27 cellular contexts compared by ENCODE assay signal in genomic region chr5:135458356-135458755, GRCh38. TPM values are rescaled to one million over a fixed set of nuclear protein-coding genes. Genes with fewer than 3 reads are reported as not detected.
"Had no signal": no experiment of that assay in that cellular context is flagged by ENCODE, and none has a peak within 500 bp of the region (broad histone marks: within the 10 kb centered on the region; RNA-seq: fewer than 3 reads in every experiment).

No MANE protein-coding gene starts in this region.

- H3K27ac ChIP-seq: adrenal gland, breast epithelium, SJCRH30, VCaP had no signal

- H3K4me1 ChIP-seq: breast epithelium, SJCRH30 had no signal

- H3K9me3 ChIP-seq: adrenal gland, breast epithelium, SJCRH30, SK-N-SH had no signal

- H3K4me2 ChIP-seq: SK-N-SH had no signal

- DNase-seq: activated CD4-positive, alpha-beta memory T cell treated with anti-CD3 and anti-CD28 coated beads, Interleukin-2, amount 10 ng/mL, durations not matched to agents 7 days and 5 days; activated CD4-positive, alpha-beta T cell treated with anti-CD3 and anti-CD28 coated beads, Interleukin-2, amount 50 U/mL, for 1 hour; activated CD4-positive, CD25-positive, alpha-beta regulatory T cell; activated naive CD4-positive, alpha-beta T cell treated with anti-CD3 and anti-CD28 coated beads, Interleukin-2, amount 50 U/mL, for 16 hours; activated naive CD8-positive, alpha-beta T cell treated with anti-CD3 and anti-CD28 coated beads, Interleukin-2, amount 10 ng/mL, durations not matched to agents 7 days and 5 days; activated T-cell treated with anti-CD3 and anti-CD28 coated beads for 4 hours; activated T-cell treated with anti-CD3 and anti-CD28 coated beads, Interleukin-2, amount 50 U/mL, for 48 hours; KG1; NCI-H1092; NCI-H1417; NCI-H1694; NCI-H2029; NCI-H345; NCI-H510A; NCI-H526 treated with DMSO at 0.1 percent for 48 hours; SJCRH30; SK-N-SH; T-helper 1 cell had no signal

- ATAC-seq: activated T-helper 17 cell treated with anti-CD3 and anti-CD28 coated beads, Interleukin-2, amount 50 U/mL, for 72 hours; PC-3 had no signal

- H3K36me3 ChIP-seq: adrenal gland, breast epithelium, SJCRH30 had no signal

- H3K4me3 ChIP-seq: adrenal gland, breast epithelium, SJCRH30 had no signal

- H3K9me2 ChIP-seq: SK-N-SH had no signal

- H3K27me3 ChIP-seq: adrenal gland, breast epithelium had no signal

- H3K9ac ChIP-seq: SK-N-SH had no signal

RNA-seq across cellular contexts. Expression of gene TIFAB, which starts 6.2 kb away (rescaled TPM):
- total RNA-seq: activated CD4-positive, alpha-beta memory T cell treated with anti-CD3 and anti-CD28 coated beads, Interleukin-2, amount 10 ng/mL, durations not matched to agents 7 days and 5 days; activated CD8-positive, alpha-beta memory T cell treated with anti-CD3 and anti-CD28 coated beads for 36 hours; activated naive CD8-positive, alpha-beta T cell treated with anti-CD3 and anti-CD28 coated beads, Interleukin-2, amount 10 ng/mL, durations not matched to agents 7 days and 5 days; activated T-helper 17 cell treated with anti-CD3 and anti-CD28 coated beads, Interleukin-2, amount 50 U/mL, for 72 hours; adrenal gland; breast epithelium; LHCN-M2; M059J; PC-3; SJCRH30; T-helper 2 cell treated with Interferon-gamma antibody and Interleukin-4, amounts not matched to agents 100 ng/mL and 5 ng/mL, for 36 hours had no signal
- polyA plus RNA-seq: SK-N-SH had no signal

RNA-seq across cellular contexts. Expression of gene DCANP1, which starts 11.2 kb away (rescaled TPM):
- total RNA-seq: activated CD4-positive, alpha-beta memory T cell treated with anti-CD3 and anti-CD28 coated beads, Interleukin-2, amount 10 ng/mL, durations not matched to agents 7 days and 5 days; activated CD8-positive, alpha-beta memory T cell treated with anti-CD3 and anti-CD28 coated beads for 36 hours; activated naive CD8-positive, alpha-beta T cell treated with anti-CD3 and anti-CD28 coated beads, Interleukin-2, amount 10 ng/mL, durations not matched to agents 7 days and 5 days; activated T-helper 17 cell treated with anti-CD3 and anti-CD28 coated beads, Interleukin-2, amount 50 U/mL, for 72 hours; adrenal gland; breast epithelium; LHCN-M2; M059J; PC-3; SJCRH30; T-helper 2 cell treated with Interferon-gamma antibody and Interleukin-4, amounts not matched to agents 100 ng/mL and 5 ng/mL, for 36 hours had no signal
- polyA plus RNA-seq: SK-N-SH had no signal
